20 cellular contexts compared by ENCODE assay signal in the genomic region with DNA sequence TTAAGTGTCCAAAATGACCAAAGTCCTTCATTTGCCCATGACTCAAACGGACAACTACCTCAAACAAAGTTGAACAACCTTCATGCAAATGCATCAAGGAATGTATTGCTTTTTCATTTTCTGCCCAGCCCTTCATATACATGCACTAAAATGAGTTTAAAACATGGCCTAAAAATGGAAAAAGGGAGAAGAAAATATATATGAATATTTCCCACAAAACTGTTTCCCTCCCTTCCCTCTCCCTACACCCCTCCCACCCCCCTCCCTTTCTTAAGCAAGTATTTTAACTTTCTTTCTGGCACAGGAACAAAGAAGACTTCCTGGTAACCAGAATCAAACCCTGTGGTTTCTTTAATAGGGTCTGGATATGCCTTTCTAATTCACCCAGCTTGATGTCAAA.
"Had no signal": no experiment of that assay in that cellular context is flagged by ENCODE, and none has a peak within 500 bp of the region (broad histone marks: within the 10 kb centered on the region; RNA-seq: fewer than 3 reads in every experiment).

No MANE protein-coding gene starts in this region.

- H3K27ac Mint-ChIP-seq: stimulated activated naive B cell treated with anti-CD40 and anti-IgM and Interleukin-4, amounts not matched to agents 10 μg/mL and 1 μg/mL and 100 μg/mL, for 72 hours had no signal

- H3K9me3 ChIP-seq: sigmoid colon, testis, tibial nerve, upper lobe of right lung, vagina had no signal

- H3K27me3 Mint-ChIP-seq: naive thymus-derived CD4-positive, alpha-beta T cell; stimulated activated naive B cell treated with anti-CD40 and anti-IgM and Interleukin-4, amounts not matched to agents 10 μg/mL and 1 μg/mL and 100 μg/mL, for 72 hours; stimulated activated naive CD8-positive, alpha-beta T cell treated with anti-CD3 and anti-CD28 coated beads, Interleukin-15, amount 100 ng/mL, for 72 hours had no signal

- H3K9me3 Mint-ChIP-seq: neural crest cell; stimulated activated naive B cell treated with anti-CD40 and anti-IgM and Interleukin-4, amounts not matched to agents 10 μg/mL and 1 μg/mL and 100 μg/mL, for 72 hours; stimulated activated naive CD8-positive, alpha-beta T cell treated with anti-CD3 and anti-CD28 coated beads, Interleukin-15, amount 100 ng/mL, for 72 hours had no signal

- ATAC-seq: naive thymus-derived CD4-positive, alpha-beta T cell; stimulated activated naive B cell treated with anti-CD40 and anti-IgM and Interleukin-4, amounts not matched to agents 10 μg/mL and 1 μg/mL and 100 μg/mL, for 72 hours; stimulated activated naive CD8-positive, alpha-beta T cell treated with anti-CD3 and anti-CD28 coated beads, Interleukin-15, amount 100 ng/mL, for 72 hours; upper lobe of right lung had no signal

- H3K27me3 ChIP-seq: dorsolateral prefrontal cortex, hepatocyte, sigmoid colon, testis, tibial nerve, upper lobe of right lung, vagina had no signal

- H3K27ac ChIP-seq: dorsolateral prefrontal cortex, sigmoid colon, skin epidermis, testis, tibial nerve, upper lobe of right lung, vagina had no signal

- H3K4me3 Mint-ChIP-seq: naive thymus-derived CD4-positive, alpha-beta T cell; stimulated activated naive B cell treated with anti-CD40 and anti-IgM and Interleukin-4, amounts not matched to agents 10 μg/mL and 1 μg/mL and 100 μg/mL, for 72 hours; stimulated activated naive CD8-positive, alpha-beta T cell treated with anti-CD3 and anti-CD28 coated beads, Interleukin-15, amount 100 ng/mL, for 72 hours had no signal

- DNase-seq: dorsolateral prefrontal cortex; effector CD8-positive, alpha-beta T cell; foreskin melanocyte; head of caudate nucleus; kidney glomerular epithelial cell; mesendoderm; naive thymus-derived CD4-positive, alpha-beta T cell; posterior cingulate gyrus; sigmoid colon; stimulated activated CD4-positive, alpha-beta T cell treated with anti-CD3 and anti-CD28 coated beads, Interleukin-2, amount 100 ng/mL, for 24 hours; stimulated activated CD4-positive, alpha-beta T cell treated with anti-CD3 and anti-CD28 coated beads, Interleukin-4, amount 100 ng/mL, for 4 hours; stimulated activated naive B cell treated with anti-CD40 and anti-IgM and Interleukin-4, amounts not matched to agents 10 μg/mL and 1 μg/mL and 100 μg/mL, for 72 hours; stimulated activated naive CD8-positive, alpha-beta T cell treated with anti-CD3 and anti-CD28 coated beads, Interleukin-15, amount 100 ng/mL, for 72 hours; upper lobe of right lung had no signal
